In genomic region chr11:121892863-121893262, GRCh38 we compare ENCODE assay signal across 19 cellular contexts.
DNase-seq lines count a peak whose midpoint lies in the region; ATAC-seq and TF ChIP-seq lines count a peak whose summit lies in the region.
"Had no signal": no experiment of that assay in that cellular context is flagged by ENCODE, and none has a peak within 500 bp of the region (broad histone marks: within the 10 kb centered on the region; RNA-seq: fewer than 3 reads in every experiment).

No MANE protein-coding gene starts in this region.

- H3K9me3 Mint-ChIP-seq in GM23338 = peaks cover 3% of the 10 kb centered on the region; the same call in 1 of the 3 replicates

- no peak overlapping the region for H3K9ac ChIP-seq in mammary epithelial cell (ENCODE audit: insufficient read depth, low read length)

- CTCF ChIA-PET in mammary epithelial cell (lab: Charles Lee; ENCODE audit: low non-redundant PET) = no interaction called here

- H3K4me3 ChIP-seq in AG10803 (ENCODE audit: low read length) (no peak overlapping the region), mammary epithelial cell (replicated peaks in 1 of 3; ENCODE audit: insufficient read depth in 1 of 3, low read depth in 2 of 3, low read length in 3 of 3) (no peak overlapping the region), GM23338 (no peak overlapping the region), body of pancreas (no peak overlapping the region)
- H3K4me3 ChIP-seq: left ventricle myocardium inferior, ovary, stomach, upper lobe of left lung had no signal

- H3K4me3 Mint-ChIP-seq in GM23338 = no peak overlapping the region
- H3K4me3 Mint-ChIP-seq: activated naive CD8-positive, alpha-beta T cell treated with anti-CD3 and anti-CD28 coated beads, Interleukin-2, amount 50 U/mL, for 24 hours; CD4-positive, alpha-beta memory T cell had no signal

- no TSS peak for BruUV-seq in mammary epithelial cell (replicated peaks; lab: Mats Ljungman, UMichigan)

- H3K36me3 Mint-ChIP-seq in GM23338 (ENCODE audit: low read depth) = no peaks in the 10 kb centered on the region

- TF ChIP-seq POLR2A in body of pancreas (IDR thresholded peaks at IDR 0.05) = no peak

- peak; percentile 93 for DNase-seq in AG10803 (ENCODE audit: low read depth)
- DNase-seq in LoVo (ENCODE audit: low spot score) = peak; percentile 34
- DNase-seq in mammary epithelial cell = peak; percentile 85
- peak in 1 of 2 donors; percentile 68 for DNase-seq in foreskin keratinocyte
- DNase-seq in GM23338 (ENCODE audit: low spot score) = no peak
- no peak for DNase-seq in NCI-H524 (lab: John Stamatoyannopoulos, UW)
- no peak for DNase-seq in NK-92 treated with Interleukin-12 subunit alpha and Interleukin-12 subunit beta, amount 100 ng/mL, for 24 hours (lab: John Stamatoyannopoulos, UW)
- DNase-seq in body of pancreas = no peak
- DNase-seq: activated naive CD8-positive, alpha-beta T cell treated with anti-CD3 and anti-CD28 coated beads, Interleukin-2, amount 50 U/mL, for 24 hours; CD4-positive, alpha-beta memory T cell; left ventricle myocardium inferior; NCI-H1092 treated with DMSO at 0.1 percent for 48 hours; ovary; stimulated activated CD4-positive, alpha-beta T cell treated with anti-CD3 and anti-CD28 coated beads, Interleukin-2, amount 100 ng/mL, for 24 hours; stomach; T1000; upper lobe of left lung had no signal

- TF ChIP-seq CTCF in AG10803 (conservative IDR thresholded peaks at IDR 0.05; ENCODE audit: low read length) (no peak), mammary epithelial cell (conservative IDR thresholded peaks at IDR 0.05 in 1 of 2, IDR thresholded peaks at IDR 0.05 in 1 of 2; ENCODE audit: extremely low read depth in 1 of 2, insufficient read depth in 1 of 2, low read depth in 1 of 2, low read length in 2 of 2) (no peak), foreskin keratinocyte (conservative IDR thresholded peaks at IDR 0.05) (no peak), GM23338 (conservative IDR thresholded peaks at IDR 0.05; ENCODE audit: low read depth in 2 of 2) (no peak), body of pancreas (IDR thresholded peaks at IDR 0.05) (no peak)

- no peaks in the 10 kb centered on the region for H3F3A ChIP-seq in GM23338 (replicated peaks; ENCODE audit: low read depth)

- H3K9me2 ChIP-seq in GM23338 (ENCODE audit: insufficient read depth) = peaks cover 27% of the 10 kb centered on the region

- H3K4me2 ChIP-seq in mammary epithelial cell (ENCODE audit: insufficient read depth, low read depth, low read length) = peak overlapping the region; percentile 6
- H3K4me2 ChIP-seq in GM23338 = no peak overlapping the region

- peaks cover 12% of the 10 kb centered on the region; the same call in 2 of the 3 replicates for H3K4me1 Mint-ChIP-seq in GM23338
- H3K4me1 Mint-ChIP-seq: activated naive CD8-positive, alpha-beta T cell treated with anti-CD3 and anti-CD28 coated beads, Interleukin-2, amount 50 U/mL, for 24 hours; CD4-positive, alpha-beta memory T cell had no signal

- no peaks in the 10 kb centered on the region for H3K36me3 ChIP-seq in mammary epithelial cell (ENCODE audit: insufficient read depth, low read length)
- H3K36me3 ChIP-seq in GM23338 (ENCODE audit: insufficient read depth) = no peaks in the 10 kb centered on the region
- no peaks in the 10 kb centered on the region for H3K36me3 ChIP-seq in body of pancreas (replicated peaks in 1 of 2; ENCODE audit: insufficient read depth in 1 of 2, low read depth in 2 of 2)
- H3K36me3 ChIP-seq: left ventricle myocardium inferior, ovary, stomach, upper lobe of left lung had no signal

- no peaks in the 10 kb centered on the region for H3K27me3 Mint-ChIP-seq in GM23338 (ENCODE audit: insufficient read depth, low read depth, poor library complexity)
- H3K27me3 Mint-ChIP-seq: CD4-positive, alpha-beta memory T cell had no signal

- H2AFZ ChIP-seq in mammary epithelial cell (ENCODE audit: low read depth, low read length) = no peak overlapping the region
- no peak overlapping the region for H2AFZ ChIP-seq in GM23338

- H3K79me2 ChIP-seq in mammary epithelial cell (ENCODE audit: insufficient read depth, low read length) = no peaks in the 10 kb centered on the region
- no peaks in the 10 kb centered on the region for H3K79me2 ChIP-seq in GM23338 (replicated peaks; ENCODE audit: insufficient read depth)

- no peaks in the 10 kb centered on the region for H4K20me1 ChIP-seq in mammary epithelial cell (ENCODE audit: insufficient read depth, low read length)
- no peaks in the 10 kb centered on the region for H4K20me1 ChIP-seq in GM23338 (replicated peaks; ENCODE audit: insufficient read depth)

- H3K9me3 ChIP-seq in mammary epithelial cell (replicated peaks; ENCODE audit: insufficient read depth, low read length) (no peaks in the 10 kb centered on the region), body of pancreas (no peaks in the 10 kb centered on the region)
- H3K9me3 ChIP-seq: left ventricle myocardium inferior, ovary, stomach, upper lobe of left lung had no signal

- H3K27me3 ChIP-seq in mammary epithelial cell (ENCODE audit: insufficient read depth, low read length) (no peaks in the 10 kb centered on the region), foreskin keratinocyte (no peaks in the 10 kb centered on the region), GM23338 (ENCODE audit: insufficient read depth) (no peaks in the 10 kb centered on the region), body of pancreas (no peaks in the 10 kb centered on the region)
- H3K27me3 ChIP-seq: ovary, stomach, upper lobe of left lung had no signal

- peaks cover 73% of the 10 kb centered on the region for H3K4me1 ChIP-seq in mammary epithelial cell (ENCODE audit: insufficient read depth, low read length)
- peaks cover 30% of the 10 kb centered on the region for H3K4me1 ChIP-seq in foreskin keratinocyte
- peaks cover 22% of the 10 kb centered on the region; the same call in 1 of the 2 replicates for H3K4me1 ChIP-seq in GM23338 (ENCODE audit: insufficient read depth)
- no peaks in the 10 kb centered on the region for H3K4me1 ChIP-seq in body of pancreas
- H3K4me1 ChIP-seq: upper lobe of left lung had no signal

- H3K27ac Mint-ChIP-seq in GM23338 = no peak overlapping the region
- H3K27ac Mint-ChIP-seq: activated naive CD8-positive, alpha-beta T cell treated with anti-CD3 and anti-CD28 coated beads, Interleukin-2, amount 50 U/mL, for 24 hours; CD4-positive, alpha-beta memory T cell had no signal

- ATAC-seq in foreskin keratinocyte (peak; percentile 15), GM23338 (no peak), body of pancreas (no peak)
- ATAC-seq: activated CD4-positive, CD25-positive, alpha-beta regulatory T cell treated with anti-CD3 and anti-CD28 coated beads, Interleukin-2, amount 50 U/mL, for 24 hours; activated naive CD8-positive, alpha-beta T cell treated with anti-CD3 and anti-CD28 coated beads, Interleukin-2, amount 50 U/mL, for 24 hours; SK-N-SH treated with all-trans-retinoic acid at 6 μM for 48 hours had no signal

- intact Hi-C loops in mammary epithelial cell (cut with micrococcal nuclease) = loop anchor here (5.0 kb wide), 2 partner anchors 204 to 299 kb away; no protein-coding TSS in a partner anchor
- intact Hi-C loops in body of pancreas (cut with DNase I) = no loop called here

- 0% methylated on average over 3 of the region's 3 CpGs for WGBS in mammary epithelial cell (ENCODE audit: low coverage, missing lambda C conversion rate)
- WGBS in body of pancreas, 2 donors = 26 to 36% methylated on average over 3 of the region's 3 CpGs

- dilution Hi-C loops in mammary epithelial cell (cut with HindIII; ENCODE audit: low sequenced_read_pairs) = loop anchor here (5.0 kb wide), 2 partner anchors 69 to 209 kb away; no protein-coding TSS in a partner anchor

- H3K27ac ChIP-seq in mammary epithelial cell (ENCODE audit: insufficient read depth, low read depth, low read length) (no peak overlapping the region), foreskin keratinocyte (no peak overlapping the region), GM23338 (ENCODE audit: low read depth) (no peak overlapping the region), body of pancreas (no peak overlapping the region)
- H3K27ac ChIP-seq: left ventricle myocardium inferior, ovary, stomach, upper lobe of left lung had no signal

- in situ Hi-C loops in mammary epithelial cell (cut with MboI; ENCODE audit: low sequenced_read_pairs in 2 of 2) = no loop called here

TF ChIP-seq in GM23338, 12 proteins besides CTCF, POLR2A, EP300 and RAD21 (continues in another document):
- TF ChIP-seq ETS1 (IDR thresholded peaks at IDR 0.05) (no peak), EZH2 (IDR thresholded peaks at IDR 0.05; ENCODE audit: low read depth, unreplicated experiment) (no peak), STAT1 (IDR thresholded peaks at IDR 0.05; ENCODE audit: unreplicated experiment) (no peak)
- TF ChIP-seq, protein P1, sequence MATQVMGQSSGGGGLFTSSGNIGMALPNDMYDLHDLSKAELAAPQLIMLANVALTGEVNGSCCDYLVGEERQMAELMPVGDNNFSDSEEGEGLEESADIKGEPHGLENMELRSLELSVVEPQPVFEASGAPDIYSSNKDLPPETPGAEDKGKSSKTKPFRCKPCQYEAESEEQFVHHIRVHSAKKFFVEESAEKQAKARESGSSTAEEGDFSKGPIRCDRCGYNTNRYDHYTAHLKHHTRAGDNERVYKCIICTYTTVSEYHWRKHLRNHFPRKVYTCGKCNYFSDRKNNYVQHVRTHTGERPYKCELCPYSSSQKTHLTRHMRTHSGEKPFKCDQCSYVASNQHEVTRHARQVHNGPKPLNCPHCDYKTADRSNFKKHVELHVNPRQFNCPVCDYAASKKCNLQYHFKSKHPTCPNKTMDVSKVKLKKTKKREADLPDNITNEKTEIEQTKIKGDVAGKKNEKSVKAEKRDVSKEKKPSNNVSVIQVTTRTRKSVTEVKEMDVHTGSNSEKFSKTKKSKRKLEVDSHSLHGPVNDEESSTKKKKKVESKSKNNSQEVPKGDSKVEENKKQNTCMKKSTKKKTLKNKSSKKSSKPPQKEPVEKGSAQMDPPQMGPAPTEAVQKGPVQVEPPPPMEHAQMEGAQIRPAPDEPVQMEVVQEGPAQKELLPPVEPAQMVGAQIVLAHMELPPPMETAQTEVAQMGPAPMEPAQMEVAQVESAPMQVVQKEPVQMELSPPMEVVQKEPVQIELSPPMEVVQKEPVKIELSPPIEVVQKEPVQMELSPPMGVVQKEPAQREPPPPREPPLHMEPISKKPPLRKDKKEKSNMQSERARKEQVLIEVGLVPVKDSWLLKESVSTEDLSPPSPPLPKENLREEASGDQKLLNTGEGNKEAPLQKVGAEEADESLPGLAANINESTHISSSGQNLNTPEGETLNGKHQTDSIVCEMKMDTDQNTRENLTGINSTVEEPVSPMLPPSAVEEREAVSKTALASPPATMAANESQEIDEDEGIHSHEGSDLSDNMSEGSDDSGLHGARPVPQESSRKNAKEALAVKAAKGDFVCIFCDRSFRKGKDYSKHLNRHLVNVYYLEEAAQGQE (IDR thresholded peaks at IDR 0.05; ENCODE audit: unreplicated experiment) = no peak

Comparison
In these comparisons a context has a peak if more than half of its experiments do, and no peak if none do; other contexts are left out.
1. DNase-seq: peak in AG10803 (single experiment), LoVo (single experiment) and mammary epithelial cell (single experiment); none in GM23338 (single experiment), NCI-H524 (0 of 2), NK-92 treated with Interleukin-12 subunit alpha and Interleukin-12 subunit beta, amount 100 ng/mL, for 24 hours (single experiment) and body of pancreas (0 of 4).